In genomic region chr1:219891846-219892245, GRCh38 we compare ENCODE assay signal across 2 cellular contexts. TPM values are rescaled to one million over a fixed set of nuclear protein-coding genes. Genes with fewer than 3 reads are reported as not detected.
"Had no signal": no experiment of that assay in that cellular context is flagged by ENCODE, and none has a peak within 500 bp of the region (broad histone marks: within the 10 kb centered on the region; RNA-seq: fewer than 3 reads in every experiment).

No MANE protein-coding gene starts in this region.

RNA-seq across cellular contexts. Expression of gene SLC30A10, which starts 36.5 kb away (rescaled TPM):
- total RNA-seq: G401, GM12878 had no signal
- polyA plus RNA-seq: GM12878 had no signal
